ENCODE assay signal across 1 cellular context in genomic region chr6:143054329-143054728, GRCh38.
TF ChIP-seq lines count a peak whose summit lies in the region.

No MANE protein-coding gene starts in this region.

TF ChIP-seq in HepG2, 621 proteins besides CTCF, POLR2A, EP300 and RAD21:
- TF ChIP-seq ZNF496 (CRISPR knock-in tag; IDR thresholded peaks at IDR 0.05; ENCODE audit: insufficient replicate concordance) (no peak), ZNF549 (CRISPR knock-in tag; IDR thresholded peaks at IDR 0.05) (no peak), ZNF646 (CRISPR knock-in tag; IDR thresholded peaks at IDR 0.05) (no peak), ATF7 (IDR thresholded peaks at IDR 0.05) (peak; percentile 73), ATF7 (CRISPR knock-in tag; IDR thresholded peaks at IDR 0.05) (no peak)
TF ChIP-seq in HepG2: peak in this region for 1.
